30 cellular contexts compared by ENCODE assay signal in the genomic region with DNA sequence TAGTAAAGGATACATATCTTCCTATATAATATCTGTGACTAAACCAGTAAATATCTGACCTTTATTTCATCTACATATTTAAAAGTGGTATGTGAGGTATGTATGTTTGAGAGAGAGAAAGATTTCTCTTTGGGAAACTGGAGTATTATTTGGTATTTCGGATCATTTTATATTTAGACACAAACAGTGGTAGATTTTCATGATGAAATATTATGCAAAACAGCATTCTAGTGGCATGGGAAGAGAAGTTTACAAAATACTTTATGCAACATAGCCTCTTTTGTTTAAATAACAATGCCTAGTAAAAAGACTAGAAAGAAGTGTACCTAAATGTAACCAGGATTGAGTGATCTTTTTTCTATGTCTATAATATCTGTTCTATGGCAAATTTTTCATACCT.
"Had no signal": no experiment of that assay in that cellular context is flagged by ENCODE, and none has a peak within 500 bp of the region (broad histone marks: within the 10 kb centered on the region; RNA-seq: fewer than 3 reads in every experiment).

No MANE protein-coding gene starts in this region.

- H3K27me3 ChIP-seq: ovary, right lobe of liver, sigmoid colon, suprapubic skin, testis, tibial artery, transverse colon, upper lobe of right lung, uterus had no signal

- H3K4me1 ChIP-seq: psoas muscle, right lobe of liver, suprapubic skin, testis, transverse colon, upper lobe of right lung had no signal

- H3K4me1 Mint-ChIP-seq: neural crest cell had no signal

- H3K9ac ChIP-seq: parathyroid adenoma had no signal

- H3K27me3 Mint-ChIP-seq: naive thymus-derived CD8-positive, alpha-beta T cell; natural killer cell treated with Interleukin-12 subunit alpha and Interleukin-12 subunit beta and Interleukin-15 and Interleukin-18, amount 100 ng/mL, for 72 hours; progenitor cell of endocrine pancreas; stimulated activated memory B cell treated with anti-CD40 and anti-IgM and Interleukin-4, amounts not matched to agents 10 μg/mL and 1 μg/mL and 100 μg/mL, for 72 hours; stimulated activated naive CD8-positive, alpha-beta T cell treated with anti-CD3 and anti-CD28 coated beads, Interleukin-15, amount 100 ng/mL, for 72 hours; type B pancreatic cell had no signal

- H3K9me3 Mint-ChIP-seq: natural killer cell treated with Interleukin-12 subunit alpha and Interleukin-12 subunit beta and Interleukin-15 and Interleukin-18, amount 100 ng/mL, for 72 hours had no signal

- H3K36me3 Mint-ChIP-seq: natural killer cell treated with Interleukin-12 subunit alpha and Interleukin-12 subunit beta and Interleukin-15 and Interleukin-18, amount 100 ng/mL, for 72 hours had no signal

- H3K27ac Mint-ChIP-seq: natural killer cell treated with Interleukin-12 subunit alpha and Interleukin-12 subunit beta and Interleukin-15 and Interleukin-18, amount 100 ng/mL, for 72 hours; nephron progenitor cell; progenitor cell of endocrine pancreas; stimulated activated naive CD8-positive, alpha-beta T cell treated with anti-CD3 and anti-CD28 coated beads, Interleukin-15, amount 100 ng/mL, for 72 hours; type B pancreatic cell had no signal

- H3K36me3 ChIP-seq: ovary, right lobe of liver, upper lobe of right lung, uterus had no signal

- H3K4me3 Mint-ChIP-seq: naive thymus-derived CD8-positive, alpha-beta T cell; natural killer cell treated with Interleukin-12 subunit alpha and Interleukin-12 subunit beta and Interleukin-15 and Interleukin-18, amount 100 ng/mL, for 72 hours; nephron progenitor cell; neural crest cell; stimulated activated memory B cell treated with anti-CD40 and anti-IgM and Interleukin-4, amounts not matched to agents 10 μg/mL and 1 μg/mL and 100 μg/mL, for 72 hours; stimulated activated naive CD8-positive, alpha-beta T cell treated with anti-CD3 and anti-CD28 coated beads, Interleukin-15, amount 100 ng/mL, for 72 hours; type B pancreatic cell had no signal

- ATAC-seq: naive thymus-derived CD8-positive, alpha-beta T cell; natural killer cell treated with Interleukin-12 subunit alpha and Interleukin-12 subunit beta and Interleukin-15 and Interleukin-18, amount 100 ng/mL, for 72 hours; psoas muscle; right cardiac atrium; right lobe of liver; stimulated activated memory B cell treated with anti-CD40 and anti-IgM and Interleukin-4, amounts not matched to agents 10 μg/mL and 1 μg/mL and 100 μg/mL, for 72 hours; stimulated activated naive CD8-positive, alpha-beta T cell treated with anti-CD3 and anti-CD28 coated beads, Interleukin-15, amount 100 ng/mL, for 72 hours; stimulated activated naive CD8-positive, alpha-beta T cell treated with anti-CD3 and anti-CD28 coated beads, Interleukin-15, Interleukin-2, amounts not matched to agents 100 U/mL and 50 U/mL, for 24 hours; upper lobe of right lung had no signal

- H3K9me3 ChIP-seq: ovary, psoas muscle, right lobe of liver, sigmoid colon, testis, tibial artery, transverse colon, upper lobe of right lung, uterus had no signal

- H3K27ac ChIP-seq: ovary, parathyroid adenoma, psoas muscle, right lobe of liver, sigmoid colon, suprapubic skin, testis, tibial artery, transverse colon, upper lobe of right lung, uterus had no signal

- H3K4me3 ChIP-seq: ovary, psoas muscle, right lobe of liver, sigmoid colon, suprapubic skin, testis, tibial artery, transverse colon, upper lobe of right lung, uterus had no signal

- DNase-seq: naive thymus-derived CD8-positive, alpha-beta T cell; nephron progenitor cell; occipital lobe; ovary; posterior cingulate gyrus; psoas muscle; right cardiac atrium; right lobe of liver; sigmoid colon; small intestine; stimulated activated CD4-positive, alpha-beta T cell treated with anti-CD3 and anti-CD28 coated beads, Interleukin-15, amount 100 ng/mL, for 24 hours; stimulated activated CD4-positive, alpha-beta T cell treated with anti-CD3 and anti-CD28 coated beads, Interleukin-2, amount 100 ng/mL, for 24 hours; stimulated activated CD4-positive, alpha-beta T cell treated with anti-CD3 and anti-CD28 coated beads, Interleukin-2, amount 100 ng/mL, for 48 hours; stimulated activated CD4-positive, alpha-beta T cell treated with anti-CD3 and anti-CD28 coated beads, Interleukin-4, amount 100 ng/mL, for 24 hours; stimulated activated naive CD4-positive, alpha-beta T cell; stimulated activated naive CD8-positive, alpha-beta T cell treated with anti-CD3 and anti-CD28 coated beads, Interleukin-15, amount 100 ng/mL, for 72 hours; stimulated activated naive CD8-positive, alpha-beta T cell treated with anti-CD3 and anti-CD28 coated beads, Interleukin-15, Interleukin-2, amounts not matched to agents 100 U/mL and 50 U/mL, for 24 hours; substantia nigra; testis; tibial artery; transverse colon; upper lobe of right lung; uterus had no signal
